13 cellular contexts compared by ENCODE assay signal in genomic region chr9:122383992-122384461, GRCh38. TPM values are rescaled to one million over a fixed set of nuclear protein-coding genes. Genes with fewer than 3 reads are reported as not detected.
DNase-seq lines count a peak whose midpoint lies in the region; ATAC-seq and TF ChIP-seq lines count a peak whose summit lies in the region.
"Had no signal": no experiment of that assay in that cellular context is flagged by ENCODE, and none has a peak within 500 bp of the region (broad histone marks: within the 10 kb centered on the region; RNA-seq: fewer than 3 reads in every experiment).

No MANE protein-coding gene starts in this region.

- peak; percentile 18 for DNase-seq in activated naive CD8-positive, alpha-beta T cell treated with anti-CD3 and anti-CD28 coated beads, Interleukin-2, amount 50 U/mL, for 24 hours
- DNase-seq in activated naive CD8-positive, alpha-beta T cell treated with anti-CD3 and anti-CD28 coated beads for 36 hours = no peak
- DNase-seq in fibroblast of gingiva (ENCODE audit: low read depth) = peak; percentile 93
- DNase-seq in activated naive CD4-positive, alpha-beta T cell treated with anti-CD3 and anti-CD28 coated beads for 36 hours = no peak
- DNase-seq in DMS153 treated with DMSO at 0.1 percent for 48 hours (lab: John Stamatoyannopoulos, UW; ENCODE audit: unreplicated experiment) = no peak
- no peak for DNase-seq in SJCRH30
- DNase-seq: activated CD4-positive, alpha-beta T cell treated with anti-CD3 and anti-CD28 coated beads, Interleukin-2, amount 10 ng/mL, durations not matched to agents 7 days and 5 days; NCI-H1417 treated with DMSO at 0.1 percent for 48 hours had no signal

- H3K4me2 ChIP-seq in OCI-LY3 (ENCODE audit: low read length) (peak overlapping the region; percentile 57), skeletal muscle satellite cell (ENCODE audit: low read length) (peak overlapping the region; percentile 58)

- no peak overlapping the region for H2AFZ ChIP-seq in OCI-LY3 (ENCODE audit: low read depth, low read length)

- H3K36me3 ChIP-seq in OCI-LY3 (replicated peaks; ENCODE audit: low read depth, low read length) = peaks cover 89% of the 10 kb centered on the region
- peaks cover 10% of the 10 kb centered on the region for H3K36me3 ChIP-seq in skeletal muscle satellite cell (ENCODE audit: insufficient read depth, low read length)
- H3K36me3 ChIP-seq in SJCRH30 = no peaks in the 10 kb centered on the region

- no peaks in the 10 kb centered on the region for H3K9me3 Mint-ChIP-seq in activated naive CD8-positive, alpha-beta T cell treated with anti-CD3 and anti-CD28 coated beads, Interleukin-2, amount 50 U/mL, for 24 hours
- H3K9me3 Mint-ChIP-seq in activated naive CD8-positive, alpha-beta T cell treated with anti-CD3 and anti-CD28 coated beads for 36 hours = no peaks in the 10 kb centered on the region
- H3K9me3 Mint-ChIP-seq in activated naive CD4-positive, alpha-beta T cell treated with anti-CD3 and anti-CD28 coated beads for 36 hours = peaks cover 5% of the 10 kb centered on the region
- H3K9me3 Mint-ChIP-seq: activated naive CD4-positive, alpha-beta T cell treated with anti-CD3 and anti-CD28 coated beads, Interleukin-2, amount 50 U/mL, for 72 hours had no signal

- H3K4me3 ChIP-seq in OCI-LY3 (ENCODE audit: low read length) (no peak overlapping the region), skeletal muscle satellite cell (ENCODE audit: low read length) (peak overlapping the region; percentile 5), SJCRH30 (no peak overlapping the region)

- H3K27me3 ChIP-seq in OCI-LY3 (ENCODE audit: low read depth, low read length) (no peaks in the 10 kb centered on the region), skeletal muscle satellite cell (ENCODE audit: control insufficient read depth, insufficient read depth, low read length) (no peaks in the 10 kb centered on the region), SJCRH30 (no peaks in the 10 kb centered on the region)

- H3K27ac Mint-ChIP-seq in activated naive CD8-positive, alpha-beta T cell treated with anti-CD3 and anti-CD28 coated beads, Interleukin-2, amount 50 U/mL, for 24 hours = no peak overlapping the region
- no peak overlapping the region for H3K27ac Mint-ChIP-seq in activated naive CD8-positive, alpha-beta T cell treated with anti-CD3 and anti-CD28 coated beads for 36 hours
- H3K27ac Mint-ChIP-seq in activated naive CD4-positive, alpha-beta T cell treated with anti-CD3 and anti-CD28 coated beads for 36 hours = no peak overlapping the region
- H3K27ac Mint-ChIP-seq: activated CD4-positive, alpha-beta T cell treated with anti-CD3 and anti-CD28 coated beads, Interleukin-2, amount 10 ng/mL, durations not matched to agents 7 days and 5 days; activated naive CD4-positive, alpha-beta T cell treated with anti-CD3 and anti-CD28 coated beads, Interleukin-2, amount 50 U/mL, for 72 hours had no signal

- TF ChIP-seq CTCF in OCI-LY3 (IDR thresholded peaks at IDR 0.05; ENCODE audit: low read depth, low read length) = no peak

- peaks cover 5% of the 10 kb centered on the region for H3K27me3 Mint-ChIP-seq in activated naive CD8-positive, alpha-beta T cell treated with anti-CD3 and anti-CD28 coated beads, Interleukin-2, amount 50 U/mL, for 24 hours
- no peaks in the 10 kb centered on the region for H3K27me3 Mint-ChIP-seq in activated naive CD8-positive, alpha-beta T cell treated with anti-CD3 and anti-CD28 coated beads for 36 hours
- peaks cover 5% of the 10 kb centered on the region for H3K27me3 Mint-ChIP-seq in activated naive CD4-positive, alpha-beta T cell treated with anti-CD3 and anti-CD28 coated beads for 36 hours (ENCODE audit: low read depth)
- H3K27me3 Mint-ChIP-seq: activated CD4-positive, alpha-beta T cell treated with anti-CD3 and anti-CD28 coated beads, Interleukin-2, amount 10 ng/mL, durations not matched to agents 7 days and 5 days; dendritic cell treated with granulocyte-macrophage colony-stimulating factor and Interleukin-4, amounts not matched to agents 40 ng/mL and 50 ng/mL, for 4 days had no signal

- intact Hi-C loops in activated naive CD4-positive, alpha-beta T cell treated with anti-CD3 and anti-CD28 coated beads for 36 hours (cut with micrococcal nuclease) = no loop called here

- peaks cover 4% of the 10 kb centered on the region; the same call in 1 of the 2 replicates for H3K79me2 ChIP-seq in OCI-LY3 (ENCODE audit: low read length)

- H3K27ac ChIP-seq in OCI-LY3 (ENCODE audit: low read length) (peak overlapping the region; percentile 61), SJCRH30 (no peak overlapping the region)

- no peak overlapping the region for H3K4me3 Mint-ChIP-seq in activated naive CD8-positive, alpha-beta T cell treated with anti-CD3 and anti-CD28 coated beads, Interleukin-2, amount 50 U/mL, for 24 hours
- H3K4me3 Mint-ChIP-seq in activated naive CD8-positive, alpha-beta T cell treated with anti-CD3 and anti-CD28 coated beads for 36 hours = no peak overlapping the region
- no peak overlapping the region for H3K4me3 Mint-ChIP-seq in activated naive CD4-positive, alpha-beta T cell treated with anti-CD3 and anti-CD28 coated beads for 36 hours
- H3K4me3 Mint-ChIP-seq: activated CD4-positive, alpha-beta T cell treated with anti-CD3 and anti-CD28 coated beads, Interleukin-2, amount 10 ng/mL, durations not matched to agents 7 days and 5 days; dendritic cell treated with granulocyte-macrophage colony-stimulating factor and Interleukin-4, amounts not matched to agents 40 ng/mL and 50 ng/mL, for 4 days had no signal

- no peaks in the 10 kb centered on the region for H4K20me1 ChIP-seq in OCI-LY3 (ENCODE audit: insufficient read depth, low read length)

- peak; percentile 80 for ATAC-seq in activated naive CD8-positive, alpha-beta T cell treated with anti-CD3 and anti-CD28 coated beads, Interleukin-2, amount 50 U/mL, for 24 hours

- CTCF ChIA-PET in activated naive CD4-positive, alpha-beta T cell treated with anti-CD3 and anti-CD28 coated beads for 36 hours (lab: Charles Lee) = no interaction called here

- H3K9ac ChIP-seq in OCI-LY3 (ENCODE audit: low read length) (peak overlapping the region; percentile 20; the same call in 1 of the 2 replicates), skeletal muscle satellite cell (ENCODE audit: low read depth, low read length) (peak overlapping the region; percentile 28)

- H3K4me1 ChIP-seq in OCI-LY3 (ENCODE audit: low read length) (peaks cover 61% of the 10 kb centered on the region), skeletal muscle satellite cell (ENCODE audit: control insufficient read depth, insufficient read depth, low read length) (peaks cover 27% of the 10 kb centered on the region), SJCRH30 (peaks cover 6% of the 10 kb centered on the region)

- H3K4me1 Mint-ChIP-seq in activated naive CD8-positive, alpha-beta T cell treated with anti-CD3 and anti-CD28 coated beads, Interleukin-2, amount 50 U/mL, for 24 hours = peaks cover 18% of the 10 kb centered on the region
- peaks cover 10% of the 10 kb centered on the region for H3K4me1 Mint-ChIP-seq in activated naive CD8-positive, alpha-beta T cell treated with anti-CD3 and anti-CD28 coated beads for 36 hours
- H3K4me1 Mint-ChIP-seq in activated naive CD4-positive, alpha-beta T cell treated with anti-CD3 and anti-CD28 coated beads for 36 hours (ENCODE audit: low read depth) = no peaks in the 10 kb centered on the region
- H3K4me1 Mint-ChIP-seq: activated CD4-positive, alpha-beta T cell treated with anti-CD3 and anti-CD28 coated beads, Interleukin-2, amount 10 ng/mL, durations not matched to agents 7 days and 5 days had no signal

- H3K9me3 ChIP-seq in OCI-LY3 (ENCODE audit: insufficient read depth, low read length) (no peaks in the 10 kb centered on the region), skeletal muscle satellite cell (replicated peaks; ENCODE audit: low read length) (peaks cover 3% of the 10 kb centered on the region), SJCRH30 (replicated peaks) (peaks cover 6% of the 10 kb centered on the region)

- peaks cover 6% of the 10 kb centered on the region for H3K36me3 Mint-ChIP-seq in activated naive CD8-positive, alpha-beta T cell treated with anti-CD3 and anti-CD28 coated beads, Interleukin-2, amount 50 U/mL, for 24 hours (ENCODE audit: low read depth)
- H3K36me3 Mint-ChIP-seq in activated naive CD8-positive, alpha-beta T cell treated with anti-CD3 and anti-CD28 coated beads for 36 hours = no peaks in the 10 kb centered on the region
- no peaks in the 10 kb centered on the region for H3K36me3 Mint-ChIP-seq in activated naive CD4-positive, alpha-beta T cell treated with anti-CD3 and anti-CD28 coated beads for 36 hours (ENCODE audit: low read depth)

RNA-seq across cellular contexts. Expression of gene PTGS1, which starts 13.2 kb away (rescaled TPM):
- under 1 TPM; 0.47 to 0.62 TPM for total RNA-seq in activated naive CD8-positive, alpha-beta T cell treated with anti-CD3 and anti-CD28 coated beads for 36 hours
- total RNA-seq in skeletal muscle satellite cell (2012; rRNA removed) = 28.4 and 80.4 TPM in 2 replicates
- total RNA-seq in activated naive CD4-positive, alpha-beta T cell treated with anti-CD3 and anti-CD28 coated beads for 36 hours = not detected
- 0.85 and 1.2 TPM in 2 replicates for total RNA-seq in SJCRH30 (2014; rRNA removed; shearing (Covaris generic))
- total RNA-seq: activated CD4-positive, alpha-beta T cell treated with anti-CD3 and anti-CD28 coated beads, Interleukin-2, amount 10 ng/mL, durations not matched to agents 7 days and 5 days; G401 had no signal

Comparison
In these comparisons a context has a peak if more than half of its experiments do, and no peak if none do; other contexts are left out.
1. DNase-seq: peak in activated naive CD8-positive, alpha-beta T cell treated with anti-CD3 and anti-CD28 coated beads, Interleukin-2, amount 50 U/mL, for 24 hours (single experiment) and fibroblast of gingiva (single experiment); none in activated naive CD8-positive, alpha-beta T cell treated with anti-CD3 and anti-CD28 coated beads for 36 hours (single experiment), activated naive CD4-positive, alpha-beta T cell treated with anti-CD3 and anti-CD28 coated beads for 36 hours (single experiment), DMS153 treated with DMSO at 0.1 percent for 48 hours (single experiment) and SJCRH30 (0 of 2).